Comparison of ENCODE assay signal across 9 cellular contexts in genomic region chr20:54067606-54068174, GRCh38. TPM values are rescaled to one million over a fixed set of nuclear protein-coding genes. Genes with fewer than 3 reads are reported as not detected.
DNase-seq lines count a peak whose midpoint lies in the region; ATAC-seq lines count a peak whose summit lies in the region.
"Had no signal": no experiment of that assay in that cellular context is flagged by ENCODE, and none has a peak within 500 bp of the region (broad histone marks: within the 10 kb centered on the region; RNA-seq: fewer than 3 reads in every experiment).

No MANE protein-coding gene starts in this region.

- CTCF ChIA-PET in naive thymus-derived CD4-positive, alpha-beta T cell (lab: Charles Lee): no interaction called here

- no peak overlapping the region for H3K4me3 Mint-ChIP-seq in naive thymus-derived CD4-positive, alpha-beta T cell

- H3K9me3 Mint-ChIP-seq in naive thymus-derived CD4-positive, alpha-beta T cell: no peaks in the 10 kb centered on the region

- H4K8ac ChIP-seq in mesenchymal stem cell (ENCODE audit: low read length): no peak overlapping the region

- H3K4me1 Mint-ChIP-seq in naive thymus-derived CD4-positive, alpha-beta T cell: peaks cover 0 to 10% (median 7%) of the 10 kb centered on the region in 7 donors

- 77% methylated on average over 5 of the region's 8 CpGs for WGBS in mesenchymal stem cell

- H3K27me3 ChIP-seq in SJSA1 (replicated peaks): no peaks in the 10 kb centered on the region
- H3K27me3 ChIP-seq in mesenchymal stem cell (ENCODE audit: control insufficient read depth in 1 of 2, insufficient read depth in 1 of 2, low read length in 2 of 2): peaks cover 0 to 3% of the 10 kb centered on the region in 2 experiments
- no peaks in the 10 kb centered on the region for H3K27me3 ChIP-seq in naive thymus-derived CD4-positive, alpha-beta T cell (ENCODE audit: control insufficient read depth in 2 of 2, insufficient read depth in 2 of 2, low read length in 2 of 2)

- no peak overlapping the region for H2BK15ac ChIP-seq in mesenchymal stem cell (ENCODE audit: low read depth, poor library complexity, severe bottlenecking)

- H3K4me2 ChIP-seq in mesenchymal stem cell (ENCODE audit: low read length, poor library complexity, severe bottlenecking): no peak overlapping the region

- H3K4me3 ChIP-seq in SJSA1 (no peak overlapping the region), mesenchymal stem cell (ENCODE audit: insufficient read depth in 1 of 2, low read depth in 1 of 2, low read length in 2 of 2) (no peak overlapping the region)
- no peak overlapping the region for H3K4me3 ChIP-seq in naive thymus-derived CD4-positive, alpha-beta T cell (ENCODE audit: low read length)

- H3K14ac ChIP-seq in mesenchymal stem cell (ENCODE audit: low read length in 2 of 2): no peak overlapping the region

- no peak overlapping the region for H2BK12ac ChIP-seq in mesenchymal stem cell (ENCODE audit: low read length in 2 of 2)

- H3K27ac Mint-ChIP-seq in naive thymus-derived CD4-positive, alpha-beta T cell: peak overlapping the region in 1 of 9 donors; percentile 59

- DNase-seq in SJSA1 (ENCODE audit: low read depth in 1 of 2, low spot score in 2 of 2) (peak; percentile 57 to 75), mesenchymal stem cell (no peak), NCI-H226 (no peak), NAMALWA (ENCODE audit: low spot score) (no peak)
- no peak for DNase-seq in effector CD4-positive, alpha-beta T cell
- no peak for DNase-seq in naive thymus-derived CD4-positive, alpha-beta T cell

- H2AK5ac ChIP-seq in mesenchymal stem cell (ENCODE audit: low read length, severe bottlenecking): no peak overlapping the region

- H3K36me3 Mint-ChIP-seq in naive thymus-derived CD4-positive, alpha-beta T cell: no peaks in the 10 kb centered on the region

- H3K36me3 ChIP-seq in SJSA1 (no peaks in the 10 kb centered on the region), mesenchymal stem cell (ENCODE audit: control insufficient read depth in 1 of 2, insufficient read depth in 2 of 2, low read depth in 1 of 2, low read length in 2 of 2) (no peaks in the 10 kb centered on the region)
- H3K36me3 ChIP-seq in naive thymus-derived CD4-positive, alpha-beta T cell (ENCODE audit: control insufficient read depth in 2 of 3, insufficient read depth in 3 of 3, low read length in 3 of 3): no peaks in the 10 kb centered on the region

- H3K4me1 ChIP-seq in SJSA1 (replicated peaks): peaks cover 19% of the 10 kb centered on the region
- peaks cover 12% of the 10 kb centered on the region for H3K4me1 ChIP-seq in mesenchymal stem cell (ENCODE audit: control insufficient read depth, insufficient read depth, low read depth, low read length)
- H3K4me1 ChIP-seq in naive thymus-derived CD4-positive, alpha-beta T cell (ENCODE audit: control insufficient read depth in 2 of 2, insufficient read depth in 2 of 2, low read length in 2 of 2): peaks cover 0 to 9% of the 10 kb centered on the region in 2 donors

- no peak overlapping the region for H2AFZ ChIP-seq in mesenchymal stem cell (ENCODE audit: low read depth, low read length)

- peaks cover 0 to 8% (median 0%) of the 10 kb centered on the region in 5 donors for H3K27me3 Mint-ChIP-seq in naive thymus-derived CD4-positive, alpha-beta T cell

- no peak overlapping the region for H4K91ac ChIP-seq in mesenchymal stem cell (ENCODE audit: low read length)

- intact Hi-C loops in naive thymus-derived CD4-positive, alpha-beta T cell (cut with micrococcal nuclease): loop anchor here (10.0 kb wide), 2 partner anchors 523 to 853 kb away; no protein-coding TSS in a partner anchor

- H3K9me3 ChIP-seq in SJSA1 (replicated peaks) (no peaks in the 10 kb centered on the region), mesenchymal stem cell (ENCODE audit: control insufficient read depth, low read length) (no peaks in the 10 kb centered on the region)
- no peaks in the 10 kb centered on the region for H3K9me3 ChIP-seq in naive thymus-derived CD4-positive, alpha-beta T cell (ENCODE audit: control insufficient read depth in 2 of 3, low read length in 3 of 3)

- no peak overlapping the region for H3K4ac ChIP-seq in mesenchymal stem cell (ENCODE audit: low read depth in 1 of 2, low read length in 2 of 2)

- H3K79me1 ChIP-seq in mesenchymal stem cell (replicated peaks; ENCODE audit: low read length, poor library complexity, severe bottlenecking): no peaks in the 10 kb centered on the region

- H3K9ac ChIP-seq in mesenchymal stem cell (ENCODE audit: low read length): no peak overlapping the region

- H3K18ac ChIP-seq in mesenchymal stem cell (ENCODE audit: low read depth in 1 of 2, low read length in 2 of 2): no peak overlapping the region

- H3K27ac ChIP-seq in SJSA1 (no peak overlapping the region), mesenchymal stem cell (ENCODE audit: low read length, poor library complexity, severe bottlenecking) (peak overlapping the region; percentile 9)
- no peak overlapping the region for H3K27ac ChIP-seq in naive thymus-derived CD4-positive, alpha-beta T cell (ENCODE audit: low read depth, low read length)

- no peak overlapping the region for H3K23ac ChIP-seq in mesenchymal stem cell (ENCODE audit: low read length in 2 of 2)

- no peak overlapping the region for H2BK120ac ChIP-seq in mesenchymal stem cell (ENCODE audit: low read depth, low read length)

- H2BK5ac ChIP-seq in mesenchymal stem cell (ENCODE audit: low read depth, low read length, poor library complexity, severe bottlenecking): no peak overlapping the region

- POLR2A ChIA-PET in naive thymus-derived CD4-positive, alpha-beta T cell (lab: Charles Lee): no interaction called here

- ATAC-seq in GM19351 (IDR thresholded peaks at IDR 0.05; ENCODE audit: unreplicated experiment): peak; percentile 46
- peak; percentile 52 for ATAC-seq in HG03108 (IDR thresholded peaks at IDR 0.05; ENCODE audit: unreplicated experiment)
- no peak for ATAC-seq in naive thymus-derived CD4-positive, alpha-beta T cell

RNA-seq across cellular contexts. Expression of gene BCAS1, which starts 2.7 kb away (rescaled TPM):
- 0.66 and 1.8 TPM in 2 replicates for total RNA-seq in SJSA1 (2014; rRNA removed; shearing (Covaris generic))
- not detected for polyA plus RNA-seq in mesenchymal stem cell (2013, experiment 1 of 2)
- not detected for polyA plus RNA-seq in mesenchymal stem cell (2013, experiment 2 of 2)
- under 1 TPM in 2 of 5 experiments, not detected in 3; 0.10 to 0.16 TPM for total RNA-seq in naive thymus-derived CD4-positive, alpha-beta T cell
- under 1 TPM in 1 of 2 donors, not detected in 1; 0.05 TPM for polyA plus RNA-seq in naive thymus-derived CD4-positive, alpha-beta T cell
- total RNA-seq: endothelial cell of umbilical vein had no signal
- polyA plus RNA-seq: endothelial cell of umbilical vein had no signal

Comparison
In these comparisons a context has a peak if more than half of its experiments do, and no peak if none do; other contexts are left out.
1. DNase-seq: peak in SJSA1 (2 of 2); none in mesenchymal stem cell (single experiment), effector CD4-positive, alpha-beta T cell (single experiment), NCI-H226 (single experiment), naive thymus-derived CD4-positive, alpha-beta T cell (0 of 9) and NAMALWA (single experiment).